ENCODE assay signal across 11 cellular contexts in genomic region chr11:114219559-114220349, GRCh38.
A peak's percentile ranks its signal among the peaks of the same experiment; 100 is the strongest.
DNase-seq lines count a peak whose midpoint lies in the region; ATAC-seq and TF ChIP-seq lines count a peak whose summit lies in the region.
"Had no signal": no experiment of that assay in that cellular context is flagged by ENCODE, and none has a peak within 500 bp of the region (broad histone marks: within the 10 kb centered on the region; RNA-seq: fewer than 3 reads in every experiment).

No MANE protein-coding gene starts in this region.

- H3K9me3 ChIP-seq in Loucy (ENCODE audit: insufficient read depth, low read depth, low read length) (no peaks in the 10 kb centered on the region), hepatocyte (ENCODE audit: low read depth) (no peaks in the 10 kb centered on the region), PC-9 (ENCODE audit: insufficient read depth, low read depth) (no peaks in the 10 kb centered on the region)
- H3K9me3 ChIP-seq: ovary had no signal

- TF ChIP-seq CTCF in Loucy (conservative IDR thresholded peaks at IDR 0.05; ENCODE audit: low read length), result no peak
- no peak for TF ChIP-seq CTCF in brain microvascular endothelial cell (IDR thresholded peaks at IDR 0.05; ENCODE audit: low read depth, low read length, missing control alignments)
- TF ChIP-seq CTCF in hepatocyte (IDR thresholded peaks at IDR 0.05; ENCODE audit: poor library complexity), result no peak
- no peak for TF ChIP-seq CTCF in PC-9 (conservative IDR thresholded peaks at IDR 0.05)

- WGBS in hepatocyte (ENCODE audit: low lambda C conversion rate, missing lambda C conversion rate), result 39% methylated on average over 6 of the region's 6 CpGs

- ATAC-seq in HG03139 (IDR thresholded peaks at IDR 0.05; ENCODE audit: unreplicated experiment), result no peak
- ATAC-seq in HG02798 (IDR thresholded peaks at IDR 0.05; ENCODE audit: poor library complexity, unreplicated experiment), result no peak
- ATAC-seq: SK-N-SH treated with all-trans-retinoic acid at 6 μM for 48 hours had no signal

- H3K9me2 ChIP-seq in Loucy (replicated peaks; ENCODE audit: low read depth, low read length) (no peaks in the 10 kb centered on the region), hepatocyte (replicated peaks; ENCODE audit: insufficient read depth) (no peaks in the 10 kb centered on the region), PC-9 (ENCODE audit: insufficient read depth) (no peaks in the 10 kb centered on the region)

- no peaks in the 10 kb centered on the region for H4K20me1 ChIP-seq in Loucy (ENCODE audit: insufficient read depth, low read length, poor library complexity, severe bottlenecking)
- no peaks in the 10 kb centered on the region for H4K20me1 ChIP-seq in hepatocyte (ENCODE audit: insufficient read depth, poor library complexity, severe bottlenecking)
- no peaks in the 10 kb centered on the region for H4K20me1 ChIP-seq in PC-9 (ENCODE audit: insufficient read depth)

- in situ Hi-C loops in brain microvascular endothelial cell (cut with HindIII; ENCODE audit: low pct_ligation_motif_present, low sequenced_read_pairs), result no loop called here

- H3K79me2 ChIP-seq in Loucy (ENCODE audit: insufficient read depth, low read length) (no peaks in the 10 kb centered on the region), hepatocyte (peaks cover 13% of the 10 kb centered on the region), PC-9 (ENCODE audit: low read depth) (no peaks in the 10 kb centered on the region)

- H3F3A ChIP-seq in Loucy (ENCODE audit: low read depth) (no peaks in the 10 kb centered on the region; the same call in 1 of the 2 replicates), PC-9 (ENCODE audit: insufficient read depth, low read depth) (no peaks in the 10 kb centered on the region)

- H3K27me3 ChIP-seq in Loucy (ENCODE audit: insufficient read depth, low read length, poor library complexity, severe bottlenecking) (no peaks in the 10 kb centered on the region), brain microvascular endothelial cell (replicated peaks) (peaks cover 3% of the 10 kb centered on the region), hepatocyte (no peaks in the 10 kb centered on the region), PC-9 (ENCODE audit: insufficient read depth, low read depth) (peaks cover 90% of the 10 kb centered on the region)
- H3K27me3 ChIP-seq: ovary had no signal

- BruUV-seq in PC-9 (replicated peaks; lab: Mats Ljungman, UMichigan), result no TSS peak

- POLR2A ChIA-PET in PC-9 (lab: Charles Lee; ENCODE audit: unreplicated experiment), result no interaction called here

- H3K27ac ChIP-seq in brain microvascular endothelial cell (no peak overlapping the region), hepatocyte (peak overlapping the region; percentile 11), PC-9 (no peak overlapping the region)
- H3K27ac ChIP-seq: ovary had no signal

- CTCF ChIA-PET in PC-9 (lab: Charles Lee), result no interaction called here

- H2AFZ ChIP-seq in Loucy (ENCODE audit: low read length) (no peak overlapping the region), hepatocyte (no peak overlapping the region), PC-9 (no peak overlapping the region)

- H3K4me1 ChIP-seq in Loucy (ENCODE audit: insufficient read depth, low read length, poor library complexity, severe bottlenecking), result peaks cover 52% of the 10 kb centered on the region
- peaks cover 22% of the 10 kb centered on the region for H3K4me1 ChIP-seq in hepatocyte (ENCODE audit: insufficient read depth)
- no peaks in the 10 kb centered on the region for H3K4me1 ChIP-seq in PC-9 (replicated peaks; ENCODE audit: insufficient read depth)

- H3K36me3 ChIP-seq in Loucy (ENCODE audit: insufficient read depth, low read length), result no peaks in the 10 kb centered on the region
- no peaks in the 10 kb centered on the region for H3K36me3 ChIP-seq in brain microvascular endothelial cell (replicated peaks)
- no peaks in the 10 kb centered on the region for H3K36me3 ChIP-seq in hepatocyte (replicated peaks; ENCODE audit: insufficient read depth, low read depth)
- no peaks in the 10 kb centered on the region for H3K36me3 ChIP-seq in PC-9 (ENCODE audit: low read depth)
- H3K36me3 ChIP-seq: ovary had no signal

- H3K4me2 ChIP-seq in Loucy (ENCODE audit: low read depth, low read length, poor library complexity, severe bottlenecking) (peak overlapping the region; percentile 72), hepatocyte (no peak overlapping the region), PC-9 (no peak overlapping the region)

- H3K4me3 ChIP-seq in Loucy (ENCODE audit: low read length, poor library complexity, severe bottlenecking) (no peak overlapping the region), brain microvascular endothelial cell (ENCODE audit: low read depth, low read length) (no peak overlapping the region), hepatocyte (no peak overlapping the region), skeletal muscle cell (ENCODE audit: low read depth, low read length) (no peak overlapping the region), PC-9 (no peak overlapping the region)
- H3K4me3 ChIP-seq: ovary had no signal

- H3K9ac ChIP-seq in Loucy (ENCODE audit: low read depth, low read length, poor library complexity, severe bottlenecking), result no peak overlapping the region

- peak; percentile 34 for DNase-seq in brain microvascular endothelial cell
- DNase-seq in hepatocyte (ENCODE audit: low spot score), result peak; percentile 49
- peak; percentile 75 for DNase-seq in skeletal muscle cell (ENCODE audit: low read depth)
- no peak for DNase-seq in COLO668 (lab: John Stamatoyannopoulos, UW; ENCODE audit: unreplicated experiment)
- no peak for DNase-seq in PC-9
- DNase-seq: cerebellar nuclear complex had no signal

- intact Hi-C loops in PC-9 (cut with micrococcal nuclease; ENCODE audit: unreplicated experiment), result no loop called here

Comparison
In these comparisons a context has a peak if more than half of its experiments do, and no peak if none do; other contexts are left out.
1. DNase-seq: peak in brain microvascular endothelial cell (single experiment), hepatocyte (single experiment) and skeletal muscle cell (single experiment); none in COLO668 (single experiment) and PC-9 (0 of 2).